Comparison of ENCODE assay signal across 24 cellular contexts in the genomic region with DNA sequence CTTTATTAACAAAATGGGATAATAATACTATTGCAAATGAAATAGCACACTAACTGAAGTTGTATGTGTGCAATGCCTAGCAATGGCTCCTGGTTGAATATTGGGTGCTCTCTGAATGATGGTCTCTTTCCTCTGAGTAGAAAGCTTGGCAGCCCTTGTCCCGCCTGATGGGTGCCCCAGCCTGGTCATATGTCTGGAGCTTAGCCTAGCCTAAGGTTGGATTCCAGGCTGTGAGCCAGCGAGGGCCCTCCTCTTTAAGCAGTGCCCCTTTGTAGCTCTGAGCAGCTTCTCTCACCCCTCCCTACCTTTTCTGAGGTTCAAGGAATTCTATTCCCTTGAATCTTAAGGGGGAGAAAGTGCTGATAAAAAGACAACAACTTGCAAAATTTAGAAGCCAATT.
"Had no signal": no experiment of that assay in that cellular context is flagged by ENCODE, and none has a peak within 500 bp of the region (broad histone marks: within the 10 kb centered on the region; RNA-seq: fewer than 3 reads in every experiment).

No MANE protein-coding gene starts in this region.

- ATAC-seq: effector memory CD8-positive, alpha-beta T cell; esophagus mucosa; foreskin keratinocyte; gastrocnemius medialis; gastroesophageal sphincter had no signal

- H3K27ac ChIP-seq: colonic mucosa, coronary artery, epithelial cell of prostate, esophagus muscularis mucosa, esophagus squamous epithelium, foreskin keratinocyte, gastrocnemius medialis, gastroesophageal sphincter, heart left ventricle had no signal

- H3K27me3 Mint-ChIP-seq: effector memory CD8-positive, alpha-beta T cell had no signal

- DNase-seq: colonic mucosa; cortex of kidney; dermis blood vessel endothelial cell; effector CD4-positive, alpha-beta T cell; effector CD8-positive, alpha-beta T cell; effector memory CD4-positive, alpha-beta T cell; effector memory CD8-positive, alpha-beta T cell; endodermal cell; erythroblast; esophagus squamous epithelium; foreskin fibroblast; foreskin keratinocyte; foreskin melanocyte; gastrocnemius medialis; glutamatergic neuron; head of caudate nucleus; heart left ventricle had no signal

- H3K9me3 Mint-ChIP-seq: dendritic cell treated with granulocyte-macrophage colony-stimulating factor and Interleukin-4, amounts not matched to agents 40 ng/mL and 50 ng/mL, for 4 days; endodermal cell had no signal

- H3K9me3 ChIP-seq: colonic mucosa, esophagus muscularis mucosa, esophagus squamous epithelium, gastrocnemius medialis, gastroesophageal sphincter, heart left ventricle had no signal

- H3K4me3 ChIP-seq: colonic mucosa, coronary artery, dorsolateral prefrontal cortex, esophagus muscularis mucosa, esophagus squamous epithelium, gastrocnemius medialis, gastroesophageal sphincter, heart left ventricle had no signal

- H3K27ac Mint-ChIP-seq: dendritic cell treated with granulocyte-macrophage colony-stimulating factor and Interleukin-4, amounts not matched to agents 40 ng/mL and 50 ng/mL, for 4 days; effector memory CD8-positive, alpha-beta T cell; endodermal cell had no signal

- H3K27me3 ChIP-seq: colonic mucosa, dorsolateral prefrontal cortex, esophagus muscularis mucosa, esophagus squamous epithelium, foreskin keratinocyte, gastrocnemius medialis, gastroesophageal sphincter, heart left ventricle had no signal

- H3K36me3 ChIP-seq: colonic mucosa, esophagus muscularis mucosa, esophagus squamous epithelium, gastrocnemius medialis, gastroesophageal sphincter, heart left ventricle had no signal

- H3K4me3 Mint-ChIP-seq: dendritic cell treated with granulocyte-macrophage colony-stimulating factor and Interleukin-4, amounts not matched to agents 40 ng/mL and 50 ng/mL, for 4 days; effector memory CD8-positive, alpha-beta T cell; endodermal cell had no signal
